In genomic region chr6:37554480-37554819, GRCh38 we compare ENCODE assay signal across 10 cellular contexts. TPM values are rescaled to one million over a fixed set of nuclear protein-coding genes. Genes with fewer than 3 reads are reported as not detected.
DNase-seq lines count a peak whose midpoint lies in the region; ATAC-seq and TF ChIP-seq lines count a peak whose summit lies in the region.
"Had no signal": no experiment of that assay in that cellular context is flagged by ENCODE, and none has a peak within 500 bp of the region (broad histone marks: within the 10 kb centered on the region; RNA-seq: fewer than 3 reads in every experiment).

No MANE protein-coding gene starts in this region.

- peak; percentile 58 for ATAC-seq in RWPE2 (ENCODE audit: low read depth)
- no peak for ATAC-seq in HG03378 (IDR thresholded peaks at IDR 0.05; ENCODE audit: unreplicated experiment)

- in situ Hi-C loops in ACHN (cut with HindIII; ENCODE audit: low pct_ligation_motif_present, low pct_unique_long_range_greater_than_20kb, low sequenced_read_pairs), result no loop called here

- peak overlapping the region; percentile 44 for H3K27ac ChIP-seq in RWPE2 (ENCODE audit: poor library complexity, severe bottlenecking)

- H3K27me3 ChIP-seq in RWPE2 (ENCODE audit: insufficient read depth, poor library complexity, severe bottlenecking) (no peaks in the 10 kb centered on the region), kidney epithelial cell (ENCODE audit: control insufficient read depth, insufficient read depth, low read length) (no peaks in the 10 kb centered on the region)

- H3K36me3 ChIP-seq in RWPE2 (ENCODE audit: low read depth) (no peaks in the 10 kb centered on the region), kidney epithelial cell (ENCODE audit: control insufficient read depth, insufficient read depth, low read length) (no peaks in the 10 kb centered on the region)

- DNase-seq in ACHN, result peak; percentile 75
- DNase-seq in RWPE2 (ENCODE audit: low spot score), result no peak
- peak; percentile 52 for DNase-seq in kidney epithelial cell (ENCODE audit: low read depth)
- no peak for DNase-seq in GM20000 (ENCODE audit: low spot score)
- no peak for DNase-seq in NCI-H526 treated with DMSO at 0.1 percent for 48 hours (lab: John Stamatoyannopoulos, UW)
- DNase-seq in MV-4-11 (lab: John Stamatoyannopoulos, UW), result no peak
- DNase-seq: erythroblast, NCI-H1930 had no signal

- H3K4me1 ChIP-seq in RWPE2 (ENCODE audit: insufficient read depth, poor library complexity, severe bottlenecking), result peaks cover 26% of the 10 kb centered on the region

- no peaks in the 10 kb centered on the region for H3K9me3 ChIP-seq in RWPE2 (ENCODE audit: severe bottlenecking)

- TF ChIP-seq CTCF in GM12875 (IDR thresholded peaks at IDR 0.05; ENCODE audit: borderline replicate concordance, insufficient read depth, low read depth, low read length), result no peak
- TF ChIP-seq CTCF in RWPE2 (IDR thresholded peaks at IDR 0.05; ENCODE audit: poor library complexity, severe bottlenecking), result no peak
- TF ChIP-seq CTCF in kidney epithelial cell (IDR thresholded peaks at IDR 0.05; ENCODE audit: insufficient read depth, low read length, poor library complexity, severe bottlenecking), result no peak
- no peak for TF ChIP-seq CTCF in GM20000 (IDR thresholded peaks at IDR 0.05; ENCODE audit: extremely low read depth, missing control alignments)

- H3K4me3 ChIP-seq in GM12875 (ENCODE audit: low read depth, low read length) (peak overlapping the region; percentile 67), RWPE2 (ENCODE audit: severe bottlenecking) (no peak overlapping the region), kidney epithelial cell (ENCODE audit: low read depth, low read length) (no peak overlapping the region)

RNA-seq across cellular contexts. Expression of gene CCDC167, which starts 54.8 kb away (rescaled TPM):
- 59.4 and 82.7 TPM in 2 replicates for total RNA-seq in kidney epithelial cell

Comparison
In these comparisons a context has a peak if more than half of its experiments do, and no peak if none do; other contexts are left out.
1. DNase-seq: peak in ACHN (single experiment) and kidney epithelial cell (single experiment); none in RWPE2 (single experiment), GM20000 (single experiment), NCI-H526 treated with DMSO at 0.1 percent for 48 hours (single experiment) and MV-4-11 (single experiment).